In the genomic region with DNA sequence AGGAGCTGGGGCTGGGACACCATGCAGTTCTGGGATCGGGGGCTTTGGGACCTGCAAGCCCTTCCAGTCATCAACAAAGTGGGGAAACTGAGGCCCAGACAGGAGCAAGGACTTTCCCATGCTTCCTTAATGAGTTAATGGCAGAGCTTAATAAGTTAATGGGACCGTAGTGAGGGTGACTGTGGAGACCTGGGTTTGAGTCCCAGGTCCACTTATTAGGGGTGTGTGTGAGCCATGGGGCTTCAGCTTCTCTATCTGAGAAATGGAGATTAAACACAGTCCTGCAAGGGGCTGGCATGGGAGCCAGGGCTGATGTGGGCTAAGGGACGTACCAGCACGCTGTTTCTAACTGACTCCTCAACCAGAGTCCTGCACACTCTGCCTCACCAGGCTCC, we compare ENCODE assay signal across 25 cellular contexts.
"Had no signal": no experiment of that assay in that cellular context is flagged by ENCODE, and none has a peak within 500 bp of the region (broad histone marks: within the 10 kb centered on the region; RNA-seq: fewer than 3 reads in every experiment).

No MANE protein-coding gene starts in this region.

- H3K4me1 ChIP-seq: body of pancreas had no signal

- H3K4me3 Mint-ChIP-seq: activated CD8-positive, alpha-beta T cell treated with anti-CD3 and anti-CD28 coated beads, Interleukin-2, amount 10 ng/mL, durations not matched to agents 7 days and 5 days; activated naive CD8-positive, alpha-beta T cell treated with anti-CD3 and anti-CD28 coated beads, Interleukin-2, amount 50 U/mL, for 24 hours; activated T-cell treated with anti-CD3 and anti-CD28 coated beads, Interleukin-2, amount 50 U/mL, for 4 hours; WTC11 had no signal

- FAIRE-seq: bronchial epithelial cell, K562 had no signal

- H3K27ac Mint-ChIP-seq: activated CD8-positive, alpha-beta T cell treated with anti-CD3 and anti-CD28 coated beads, Interleukin-2, amount 10 ng/mL, durations not matched to agents 7 days and 5 days; activated naive CD4-positive, alpha-beta T cell treated with anti-CD3 and anti-CD28 coated beads, Interleukin-2, amount 50 U/mL, for 72 hours; activated naive CD8-positive, alpha-beta T cell treated with anti-CD3 and anti-CD28 coated beads, Interleukin-2, amount 50 U/mL, for 24 hours; WTC11 had no signal

- H3K27me3 ChIP-seq: ascending aorta, body of pancreas had no signal

- H3K4me3 ChIP-seq: ascending aorta, body of pancreas, K562, SK-N-MC had no signal

- H3K27ac ChIP-seq: ascending aorta, body of pancreas, SK-N-MC had no signal

- H3K9me3 Mint-ChIP-seq: activated naive CD4-positive, alpha-beta T cell treated with anti-CD3 and anti-CD28 coated beads, Interleukin-2, amount 50 U/mL, for 72 hours; activated naive CD8-positive, alpha-beta T cell treated with anti-CD3 and anti-CD28 coated beads, Interleukin-2, amount 50 U/mL, for 24 hours; activated T-cell treated with anti-CD3 and anti-CD28 coated beads, Interleukin-2, amount 50 U/mL, for 4 hours had no signal

- H3K36me3 ChIP-seq: ascending aorta had no signal

- DNase-seq: activated CD4-positive, alpha-beta T cell treated with anti-CD3 and anti-CD28 coated beads for 48 hours; activated CD4-positive, alpha-beta T cell treated with anti-CD3 and anti-CD28 coated beads, Interleukin-2, amount 50 U/mL, for 4 hours; activated CD4-positive, CD25-positive, alpha-beta regulatory T cell treated with anti-CD3 and anti-CD28 coated beads, Interleukin-2, amount 50 U/mL, for 72 hours; activated CD8-positive, alpha-beta T cell treated with anti-CD3 and anti-CD28 coated beads, Interleukin-2, amount 10 ng/mL, durations not matched to agents 7 days and 5 days; activated effector memory CD4-positive, alpha-beta T cell treated with anti-CD3 and anti-CD28 coated beads, Interleukin-2, amount 50 U/mL, for 16 hours; activated naive CD4-positive, alpha-beta T cell treated with Interleukin-2 at 50 U/mL for 16 hours; activated naive CD8-positive, alpha-beta T cell treated with anti-CD3 and anti-CD28 coated beads, Interleukin-2, amount 50 U/mL, for 24 hours; activated T-cell treated with anti-CD3 and anti-CD28 coated beads, Interleukin-2, amount 50 U/mL, for 4 hours; amniotic stem cell; body of pancreas; Karpas-422; NCI-H1105 treated with DMSO at 0.1 percent for 48 hours; NCI-H1436 treated with DMSO at 0.1 percent for 48 hours; NCI-H187; NCI-H2081; NK-92 treated with Interleukin-12 subunit alpha and Interleukin-12 subunit beta, amount 100 ng/mL, for 24 hours; OCI-M1; RPMI8226; T-helper 1 cell had no signal

- H3K4me1 Mint-ChIP-seq: activated naive CD8-positive, alpha-beta T cell treated with anti-CD3 and anti-CD28 coated beads, Interleukin-2, amount 50 U/mL, for 24 hours had no signal

- H3K9me3 ChIP-seq: ascending aorta, body of pancreas had no signal

- H3K36me3 Mint-ChIP-seq: activated naive CD4-positive, alpha-beta T cell treated with anti-CD3 and anti-CD28 coated beads, Interleukin-2, amount 50 U/mL, for 72 hours; WTC11 had no signal
